In genomic region chr1:154502066-154502741, GRCh38 we compare ENCODE assay signal across 1 cellular context.
TF ChIP-seq lines count a peak whose summit lies in the region.

Gene SHE, minus strand, starts transcription at chr1:154502412. Its CDS starts 386 bp downstream, at chr1:154502026.
Gene TDRD10, plus strand, starts transcription at chr1:154502219. Its CDS starts 4,685 bp downstream, at chr1:154506904.

TF ChIP-seq in WTC11, 78 proteins besides CTCF, POLR2A, EP300 and RAD21 (continued from another document):
- TF ChIP-seq, protein P1, sequence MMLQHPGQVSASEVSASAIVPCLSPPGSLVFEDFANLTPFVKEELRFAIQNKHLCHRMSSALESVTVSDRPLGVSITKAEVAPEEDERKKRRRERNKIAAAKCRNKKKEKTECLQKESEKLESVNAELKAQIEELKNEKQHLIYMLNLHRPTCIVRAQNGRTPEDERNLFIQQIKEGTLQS (CRISPR knock-in tag; conservative IDR thresholded peaks at IDR 0.05) = no peak
- no peak for TF ChIP-seq EMX1 (CRISPR knock-in tag; IDR thresholded peaks at IDR 0.05)
- TF ChIP-seq, protein P2, sequence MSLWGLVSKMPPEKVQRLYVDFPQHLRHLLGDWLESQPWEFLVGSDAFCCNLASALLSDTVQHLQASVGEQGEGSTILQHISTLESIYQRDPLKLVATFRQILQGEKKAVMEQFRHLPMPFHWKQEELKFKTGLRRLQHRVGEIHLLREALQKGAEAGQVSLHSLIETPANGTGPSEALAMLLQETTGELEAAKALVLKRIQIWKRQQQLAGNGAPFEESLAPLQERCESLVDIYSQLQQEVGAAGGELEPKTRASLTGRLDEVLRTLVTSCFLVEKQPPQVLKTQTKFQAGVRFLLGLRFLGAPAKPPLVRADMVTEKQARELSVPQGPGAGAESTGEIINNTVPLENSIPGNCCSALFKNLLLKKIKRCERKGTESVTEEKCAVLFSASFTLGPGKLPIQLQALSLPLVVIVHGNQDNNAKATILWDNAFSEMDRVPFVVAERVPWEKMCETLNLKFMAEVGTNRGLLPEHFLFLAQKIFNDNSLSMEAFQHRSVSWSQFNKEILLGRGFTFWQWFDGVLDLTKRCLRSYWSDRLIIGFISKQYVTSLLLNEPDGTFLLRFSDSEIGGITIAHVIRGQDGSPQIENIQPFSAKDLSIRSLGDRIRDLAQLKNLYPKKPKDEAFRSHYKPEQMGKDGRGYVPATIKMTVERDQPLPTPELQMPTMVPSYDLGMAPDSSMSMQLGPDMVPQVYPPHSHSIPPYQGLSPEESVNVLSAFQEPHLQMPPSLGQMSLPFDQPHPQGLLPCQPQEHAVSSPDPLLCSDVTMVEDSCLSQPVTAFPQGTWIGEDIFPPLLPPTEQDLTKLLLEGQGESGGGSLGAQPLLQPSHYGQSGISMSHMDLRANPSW (CRISPR knock-in tag; conservative IDR thresholded peaks at IDR 0.05; ENCODE audit: low read depth) = no peak; the same call in 1 of the 2 replicates
- no peak for TF ChIP-seq GTF2I (CRISPR knock-in tag; conservative IDR thresholded peaks at IDR 0.05)
- TF ChIP-seq, protein P3, sequence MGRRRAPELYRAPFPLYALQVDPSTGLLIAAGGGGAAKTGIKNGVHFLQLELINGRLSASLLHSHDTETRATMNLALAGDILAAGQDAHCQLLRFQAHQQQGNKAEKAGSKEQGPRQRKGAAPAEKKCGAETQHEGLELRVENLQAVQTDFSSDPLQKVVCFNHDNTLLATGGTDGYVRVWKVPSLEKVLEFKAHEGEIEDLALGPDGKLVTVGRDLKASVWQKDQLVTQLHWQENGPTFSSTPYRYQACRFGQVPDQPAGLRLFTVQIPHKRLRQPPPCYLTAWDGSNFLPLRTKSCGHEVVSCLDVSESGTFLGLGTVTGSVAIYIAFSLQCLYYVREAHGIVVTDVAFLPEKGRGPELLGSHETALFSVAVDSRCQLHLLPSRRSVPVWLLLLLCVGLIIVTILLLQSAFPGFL (CRISPR knock-in tag; IDR thresholded peaks at IDR 0.05; ENCODE audit: borderline replicate concordance) = 0 out of 2 replicates have a peak, but pooled peaks have one; percentile 61
TF ChIP-seq in WTC11: peak in this region for 3.
